1 cellular context compared by ENCODE assay signal in the genomic region with DNA sequence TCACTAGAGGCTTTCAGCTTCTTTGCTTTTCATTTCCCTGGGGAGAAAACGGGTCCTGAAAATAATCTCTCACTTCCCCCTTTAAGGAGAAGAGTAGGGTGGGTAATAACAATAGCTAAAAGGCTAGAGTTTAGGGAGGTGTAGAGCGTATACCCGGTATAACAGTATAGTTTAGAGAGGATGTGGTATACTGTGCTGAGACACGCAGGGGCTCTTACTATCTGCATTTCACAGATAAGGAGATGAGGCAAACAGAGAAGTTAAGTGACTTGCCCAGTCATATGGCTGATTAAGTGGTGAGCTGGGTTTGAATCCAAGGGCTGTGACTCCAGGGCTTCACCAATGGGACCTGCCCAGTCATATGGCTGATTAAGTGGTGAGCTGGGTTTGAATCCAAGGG.
A peak's percentile ranks its signal among the peaks of the same experiment; 100 is the strongest.
TF ChIP-seq lines count a peak whose summit lies in the region.

No MANE protein-coding gene starts in this region.

TF ChIP-seq in K562, 482 proteins besides CTCF, POLR2A, EP300 and RAD21 (continued from another document and continues in another):
- TF ChIP-seq MYBL2 (IDR thresholded peaks at IDR 0.05; ENCODE audit: low read depth) = no peak
- no peak for TF ChIP-seq MYBL2 (CRISPR knock-in tag; IDR thresholded peaks at IDR 0.05; ENCODE audit: borderline replicate concordance)
- TF ChIP-seq TARDBP (IDR thresholded peaks at IDR 0.05) = no peak
- TF ChIP-seq, protein P1, sequence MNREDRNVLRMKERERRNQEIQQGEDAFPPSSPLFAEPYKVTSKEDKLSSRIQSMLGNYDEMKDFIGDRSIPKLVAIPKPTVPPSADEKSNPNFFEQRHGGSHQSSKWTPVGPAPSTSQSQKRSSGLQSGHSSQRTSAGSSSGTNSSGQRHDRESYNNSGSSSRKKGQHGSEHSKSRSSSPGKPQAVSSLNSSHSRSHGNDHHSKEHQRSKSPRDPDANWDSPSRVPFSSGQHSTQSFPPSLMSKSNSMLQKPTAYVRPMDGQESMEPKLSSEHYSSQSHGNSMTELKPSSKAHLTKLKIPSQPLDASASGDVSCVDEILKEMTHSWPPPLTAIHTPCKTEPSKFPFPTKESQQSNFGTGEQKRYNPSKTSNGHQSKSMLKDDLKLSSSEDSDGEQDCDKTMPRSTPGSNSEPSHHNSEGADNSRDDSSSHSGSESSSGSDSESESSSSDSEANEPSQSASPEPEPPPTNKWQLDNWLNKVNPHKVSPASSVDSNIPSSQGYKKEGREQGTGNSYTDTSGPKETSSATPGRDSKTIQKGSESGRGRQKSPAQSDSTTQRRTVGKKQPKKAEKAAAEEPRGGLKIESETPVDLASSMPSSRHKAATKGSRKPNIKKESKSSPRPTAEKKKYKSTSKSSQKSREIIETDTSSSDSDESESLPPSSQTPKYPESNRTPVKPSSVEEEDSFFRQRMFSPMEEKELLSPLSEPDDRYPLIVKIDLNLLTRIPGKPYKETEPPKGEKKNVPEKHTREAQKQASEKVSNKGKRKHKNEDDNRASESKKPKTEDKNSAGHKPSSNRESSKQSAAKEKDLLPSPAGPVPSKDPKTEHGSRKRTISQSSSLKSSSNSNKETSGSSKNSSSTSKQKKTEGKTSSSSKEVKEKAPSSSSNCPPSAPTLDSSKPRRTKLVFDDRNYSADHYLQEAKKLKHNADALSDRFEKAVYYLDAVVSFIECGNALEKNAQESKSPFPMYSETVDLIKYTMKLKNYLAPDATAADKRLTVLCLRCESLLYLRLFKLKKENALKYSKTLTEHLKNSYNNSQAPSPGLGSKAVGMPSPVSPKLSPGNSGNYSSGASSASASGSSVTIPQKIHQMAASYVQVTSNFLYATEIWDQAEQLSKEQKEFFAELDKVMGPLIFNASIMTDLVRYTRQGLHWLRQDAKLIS (CRISPR knock-in tag; IDR thresholded peaks at IDR 0.05) = no peak
- TF ChIP-seq, protein P2, sequence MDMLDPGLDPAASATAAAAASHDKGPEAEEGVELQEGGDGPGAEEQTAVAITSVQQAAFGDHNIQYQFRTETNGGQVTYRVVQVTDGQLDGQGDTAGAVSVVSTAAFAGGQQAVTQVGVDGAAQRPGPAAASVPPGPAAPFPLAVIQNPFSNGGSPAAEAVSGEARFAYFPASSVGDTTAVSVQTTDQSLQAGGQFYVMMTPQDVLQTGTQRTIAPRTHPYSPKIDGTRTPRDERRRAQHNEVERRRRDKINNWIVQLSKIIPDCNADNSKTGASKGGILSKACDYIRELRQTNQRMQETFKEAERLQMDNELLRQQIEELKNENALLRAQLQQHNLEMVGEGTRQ (CRISPR knock-in tag; IDR thresholded peaks at IDR 0.05) = no peak
- TF ChIP-seq, protein P3, sequence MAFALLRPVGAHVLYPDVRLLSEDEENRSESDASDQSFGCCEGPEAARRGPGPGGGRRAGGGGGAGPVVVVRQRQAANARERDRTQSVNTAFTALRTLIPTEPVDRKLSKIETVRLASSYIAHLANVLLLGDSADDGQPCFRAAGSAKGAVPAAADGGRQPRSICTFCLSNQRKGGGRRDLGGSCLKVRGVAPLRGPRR (CRISPR knock-in tag; IDR thresholded peaks at IDR 0.05) = no peak
- no peak for TF ChIP-seq ZNF311 (CRISPR knock-in tag; IDR thresholded peaks at IDR 0.05)
- TF ChIP-seq, protein P4, sequence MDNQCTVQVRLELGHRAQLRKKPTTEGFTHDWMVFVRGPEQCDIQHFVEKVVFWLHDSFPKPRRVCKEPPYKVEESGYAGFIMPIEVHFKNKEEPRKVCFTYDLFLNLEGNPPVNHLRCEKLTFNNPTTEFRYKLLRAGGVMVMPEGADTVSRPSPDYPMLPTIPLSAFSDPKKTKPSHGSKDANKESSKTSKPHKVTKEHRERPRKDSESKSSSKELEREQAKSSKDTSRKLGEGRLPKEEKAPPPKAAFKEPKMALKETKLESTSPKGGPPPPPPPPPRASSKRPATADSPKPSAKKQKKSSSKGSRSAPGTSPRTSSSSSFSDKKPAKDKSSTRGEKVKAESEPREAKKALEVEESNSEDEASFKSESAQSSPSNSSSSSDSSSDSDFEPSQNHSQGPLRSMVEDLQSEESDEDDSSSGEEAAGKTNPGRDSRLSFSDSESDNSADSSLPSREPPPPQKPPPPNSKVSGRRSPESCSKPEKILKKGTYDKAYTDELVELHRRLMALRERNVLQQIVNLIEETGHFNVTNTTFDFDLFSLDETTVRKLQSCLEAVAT (IDR thresholded peaks at IDR 0.05) = no peak
- TF ChIP-seq, protein P5, sequence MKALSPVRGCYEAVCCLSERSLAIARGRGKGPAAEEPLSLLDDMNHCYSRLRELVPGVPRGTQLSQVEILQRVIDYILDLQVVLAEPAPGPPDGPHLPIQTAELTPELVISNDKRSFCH (CRISPR knock-in tag; IDR thresholded peaks at IDR 0.05) = no peak
- TF ChIP-seq, protein P5 (tag; IDR thresholded peaks at IDR 0.05) = no peak; the same call in 1 of the 2 replicates
- TF ChIP-seq PTTG1 (tag; IDR thresholded peaks at IDR 0.05; ENCODE audit: low read depth) = no peak
- no peak for TF ChIP-seq RBM14 (IDR thresholded peaks at IDR 0.05; ENCODE audit: borderline replicate concordance, insufficient read depth, low read depth, low read length)
- TF ChIP-seq ZKSCAN8 (CRISPR knock-in tag; IDR thresholded peaks at IDR 0.05) = no peak
- TF ChIP-seq, protein P6, sequence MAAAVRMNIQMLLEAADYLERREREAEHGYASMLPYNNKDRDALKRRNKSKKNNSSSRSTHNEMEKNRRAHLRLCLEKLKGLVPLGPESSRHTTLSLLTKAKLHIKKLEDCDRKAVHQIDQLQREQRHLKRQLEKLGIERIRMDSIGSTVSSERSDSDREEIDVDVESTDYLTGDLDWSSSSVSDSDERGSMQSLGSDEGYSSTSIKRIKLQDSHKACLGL (CRISPR knock-in tag; IDR thresholded peaks at IDR 0.05; ENCODE audit: borderline replicate concordance, poor library complexity, severe bottlenecking) = no peak
- TF ChIP-seq TRIM24 (IDR thresholded peaks at IDR 0.05) = peak in 1 of 2 experiments; percentile 73; a peak in 2 of 4 replicates
- TF ChIP-seq, protein P7, sequence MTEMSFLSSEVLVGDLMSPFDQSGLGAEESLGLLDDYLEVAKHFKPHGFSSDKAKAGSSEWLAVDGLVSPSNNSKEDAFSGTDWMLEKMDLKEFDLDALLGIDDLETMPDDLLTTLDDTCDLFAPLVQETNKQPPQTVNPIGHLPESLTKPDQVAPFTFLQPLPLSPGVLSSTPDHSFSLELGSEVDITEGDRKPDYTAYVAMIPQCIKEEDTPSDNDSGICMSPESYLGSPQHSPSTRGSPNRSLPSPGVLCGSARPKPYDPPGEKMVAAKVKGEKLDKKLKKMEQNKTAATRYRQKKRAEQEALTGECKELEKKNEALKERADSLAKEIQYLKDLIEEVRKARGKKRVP (CRISPR knock-in tag; IDR thresholded peaks at IDR 0.05) = no peak
- TF ChIP-seq OTX1 (CRISPR knock-in tag; IDR thresholded peaks at IDR 0.05) = no peak
- TF ChIP-seq HMG20A (CRISPR knock-in tag; conservative IDR thresholded peaks at IDR 0.05) = no peak
- peak; percentile 73 for TF ChIP-seq SOX6 (IDR thresholded peaks at IDR 0.05)
- TF ChIP-seq SRSF1 (IDR thresholded peaks at IDR 0.05; ENCODE audit: low read depth, low read length) = no peak
- no peak for TF ChIP-seq SMAD2 (IDR thresholded peaks at IDR 0.05; ENCODE audit: low read depth, low read length)
- TF ChIP-seq ZNF77 (CRISPR knock-in tag; IDR thresholded peaks at IDR 0.05) = no peak
- TF ChIP-seq TSC22D4 (tag; IDR thresholded peaks at IDR 0.05) = no peak
- no peak for TF ChIP-seq ZNF696 (CRISPR knock-in tag; conservative IDR thresholded peaks at IDR 0.05)
- no peak for TF ChIP-seq KLF13 (tag; IDR thresholded peaks at IDR 0.05; ENCODE audit: borderline replicate concordance, low read depth)
- TF ChIP-seq ZNF766 (CRISPR knock-in tag; conservative IDR thresholded peaks at IDR 0.05) = no peak
- TF ChIP-seq SMAD3 (CRISPR knock-in tag; conservative IDR thresholded peaks at IDR 0.05) = no peak
- no peak for TF ChIP-seq RBM39 (optimal IDR thresholded peaks at IDR 0.05; ENCODE audit: low read depth, low read length)
- no peak for TF ChIP-seq ZNF778 (CRISPR knock-in tag; IDR thresholded peaks at IDR 0.05)
- TF ChIP-seq RBM22 (IDR thresholded peaks at IDR 0.05; ENCODE audit: low read depth, low read length, poor library complexity, severe bottlenecking) = no peak
- TF ChIP-seq POLR2B (IDR thresholded peaks at IDR 0.05; ENCODE audit: low read depth, partially characterized antibody) = no peak
- TF ChIP-seq ESRRB (CRISPR knock-in tag; IDR thresholded peaks at IDR 0.05; ENCODE audit: borderline replicate concordance) = no peak
- TF ChIP-seq ZNF584 (CRISPR knock-in tag; IDR thresholded peaks at IDR 0.05; ENCODE audit: low read depth) = no peak
- TF ChIP-seq CCAR2 (IDR thresholded peaks at IDR 0.05; ENCODE audit: low read depth, low read length) = no peak
- no peak for TF ChIP-seq ELF1 (tag; IDR thresholded peaks at IDR 0.05)
- peak; percentile 59 for TF ChIP-seq HDAC2 (IDR thresholded peaks at IDR 0.05)
- TF ChIP-seq PHB2 (IDR thresholded peaks at IDR 0.05; ENCODE audit: low read depth) = no peak
- TF ChIP-seq NCOA2 (IDR thresholded peaks at IDR 0.05; ENCODE audit: partially characterized antibody in 2 of 2) = peak in 1 of 2 experiments; percentile 56
- TF ChIP-seq TCFL5 (CRISPR knock-in tag; conservative IDR thresholded peaks at IDR 0.05) = no peak
- TF ChIP-seq, protein P8, sequence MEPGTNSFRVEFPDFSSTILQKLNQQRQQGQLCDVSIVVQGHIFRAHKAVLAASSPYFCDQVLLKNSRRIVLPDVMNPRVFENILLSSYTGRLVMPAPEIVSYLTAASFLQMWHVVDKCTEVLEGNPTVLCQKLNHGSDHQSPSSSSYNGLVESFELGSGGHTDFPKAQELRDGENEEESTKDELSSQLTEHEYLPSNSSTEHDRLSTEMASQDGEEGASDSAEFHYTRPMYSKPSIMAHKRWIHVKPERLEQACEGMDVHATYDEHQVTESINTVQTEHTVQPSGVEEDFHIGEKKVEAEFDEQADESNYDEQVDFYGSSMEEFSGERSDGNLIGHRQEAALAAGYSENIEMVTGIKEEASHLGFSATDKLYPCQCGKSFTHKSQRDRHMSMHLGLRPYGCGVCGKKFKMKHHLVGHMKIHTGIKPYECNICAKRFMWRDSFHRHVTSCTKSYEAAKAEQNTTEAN (CRISPR knock-in tag; IDR thresholded peaks at IDR 0.05) = no peak
- no peak for TF ChIP-seq ERF (CRISPR knock-in tag; IDR thresholded peaks at IDR 0.05)
- TF ChIP-seq ESRRA (IDR thresholded peaks at IDR 0.05; ENCODE audit: borderline replicate concordance, low read depth) = peak; percentile 52; the same call in 1 of the 2 replicates
- TF ChIP-seq NFRKB (IDR thresholded peaks at IDR 0.05; ENCODE audit: low read depth) = no peak
- TF ChIP-seq ZZZ3 (IDR thresholded peaks at IDR 0.05) = no peak
- peak; percentile 89 for TF ChIP-seq TCF3 (CRISPR knock-in tag; IDR thresholded peaks at IDR 0.05)
- TF ChIP-seq RB1 (IDR thresholded peaks at IDR 0.05; ENCODE audit: low read depth) = no peak
- TF ChIP-seq JUND (IDR thresholded peaks at IDR 0.05; ENCODE audit: borderline replicate concordance, low read depth, low read length) = peak; percentile 68
- peak; percentile 11; the same call in 1 of the 3 replicates for TF ChIP-seq JUND (tag; IDR thresholded peaks at IDR 0.05; ENCODE audit: borderline replicate concordance, low read depth, low read length)
- TF ChIP-seq, protein P9, sequence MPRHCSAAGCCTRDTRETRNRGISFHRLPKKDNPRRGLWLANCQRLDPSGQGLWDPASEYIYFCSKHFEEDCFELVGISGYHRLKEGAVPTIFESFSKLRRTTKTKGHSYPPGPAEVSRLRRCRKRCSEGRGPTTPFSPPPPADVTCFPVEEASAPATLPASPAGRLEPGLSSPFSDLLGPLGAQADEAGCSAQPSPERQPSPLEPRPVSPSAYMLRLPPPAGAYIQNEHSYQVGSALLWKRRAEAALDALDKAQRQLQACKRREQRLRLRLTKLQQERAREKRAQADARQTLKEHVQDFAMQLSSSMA (CRISPR knock-in tag; IDR thresholded peaks at IDR 0.05) = no peak
- TF ChIP-seq, protein P10, sequence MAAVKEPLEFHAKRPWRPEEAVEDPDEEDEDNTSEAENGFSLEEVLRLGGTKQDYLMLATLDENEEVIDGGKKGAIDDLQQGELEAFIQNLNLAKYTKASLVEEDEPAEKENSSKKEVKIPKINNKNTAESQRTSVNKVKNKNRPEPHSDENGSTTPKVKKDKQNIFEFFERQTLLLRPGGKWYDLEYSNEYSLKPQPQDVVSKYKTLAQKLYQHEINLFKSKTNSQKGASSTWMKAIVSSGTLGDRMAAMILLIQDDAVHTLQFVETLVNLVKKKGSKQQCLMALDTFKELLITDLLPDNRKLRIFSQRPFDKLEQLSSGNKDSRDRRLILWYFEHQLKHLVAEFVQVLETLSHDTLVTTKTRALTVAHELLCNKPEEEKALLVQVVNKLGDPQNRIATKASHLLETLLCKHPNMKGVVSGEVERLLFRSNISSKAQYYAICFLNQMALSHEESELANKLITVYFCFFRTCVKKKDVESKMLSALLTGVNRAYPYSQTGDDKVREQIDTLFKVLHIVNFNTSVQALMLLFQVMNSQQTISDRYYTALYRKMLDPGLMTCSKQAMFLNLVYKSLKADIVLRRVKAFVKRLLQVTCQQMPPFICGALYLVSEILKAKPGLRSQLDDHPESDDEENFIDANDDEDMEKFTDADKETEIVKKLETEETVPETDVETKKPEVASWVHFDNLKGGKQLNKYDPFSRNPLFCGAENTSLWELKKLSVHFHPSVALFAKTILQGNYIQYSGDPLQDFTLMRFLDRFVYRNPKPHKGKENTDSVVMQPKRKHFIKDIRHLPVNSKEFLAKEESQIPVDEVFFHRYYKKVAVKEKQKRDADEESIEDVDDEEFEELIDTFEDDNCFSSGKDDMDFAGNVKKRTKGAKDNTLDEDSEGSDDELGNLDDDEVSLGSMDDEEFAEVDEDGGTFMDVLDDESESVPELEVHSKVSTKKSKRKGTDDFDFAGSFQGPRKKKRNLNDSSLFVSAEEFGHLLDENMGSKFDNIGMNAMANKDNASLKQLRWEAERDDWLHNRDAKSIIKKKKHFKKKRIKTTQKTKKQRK (IDR thresholded peaks at IDR 0.05; ENCODE audit: borderline replicate concordance, low read depth, low read length) = no peak
- TF ChIP-seq CBX3 (IDR thresholded peaks at IDR 0.05; ENCODE audit: borderline replicate concordance in 1 of 2, low read length in 2 of 2) = no peak
- peak; percentile 40; the same call in 1 of the 2 replicates for TF ChIP-seq ADNP (tag; IDR thresholded peaks at IDR 0.05)
- TF ChIP-seq SRSF7 (optimal IDR thresholded peaks at IDR 0.05; ENCODE audit: low read depth, low read length) = no peak
- no peak for TF ChIP-seq ARID2 (IDR thresholded peaks at IDR 0.05)
- TF ChIP-seq, protein P11, sequence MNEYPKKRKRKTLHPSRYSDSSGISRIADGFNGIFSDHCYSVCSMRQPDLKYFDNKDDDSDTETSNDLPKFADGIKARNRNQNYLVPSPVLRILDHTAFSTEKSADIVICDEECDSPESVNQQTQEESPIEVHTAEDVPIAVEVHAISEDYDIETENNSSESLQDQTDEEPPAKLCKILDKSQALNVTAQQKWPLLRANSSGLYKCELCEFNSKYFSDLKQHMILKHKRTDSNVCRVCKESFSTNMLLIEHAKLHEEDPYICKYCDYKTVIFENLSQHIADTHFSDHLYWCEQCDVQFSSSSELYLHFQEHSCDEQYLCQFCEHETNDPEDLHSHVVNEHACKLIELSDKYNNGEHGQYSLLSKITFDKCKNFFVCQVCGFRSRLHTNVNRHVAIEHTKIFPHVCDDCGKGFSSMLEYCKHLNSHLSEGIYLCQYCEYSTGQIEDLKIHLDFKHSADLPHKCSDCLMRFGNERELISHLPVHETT (CRISPR knock-in tag; conservative IDR thresholded peaks at IDR 0.05 in 1 of 2, IDR thresholded peaks at IDR 0.05 in 1 of 2) = no peak
- TF ChIP-seq CBX2 (IDR thresholded peaks at IDR 0.05; ENCODE audit: insufficient read depth, low read length, poor library complexity, severe bottlenecking) = no peak
- no peak for TF ChIP-seq ZFPM2 (CRISPR knock-in tag; IDR thresholded peaks at IDR 0.05)
- TF ChIP-seq LEF1 (IDR thresholded peaks at IDR 0.05) = peak; percentile 68
